In the genomic region with DNA sequence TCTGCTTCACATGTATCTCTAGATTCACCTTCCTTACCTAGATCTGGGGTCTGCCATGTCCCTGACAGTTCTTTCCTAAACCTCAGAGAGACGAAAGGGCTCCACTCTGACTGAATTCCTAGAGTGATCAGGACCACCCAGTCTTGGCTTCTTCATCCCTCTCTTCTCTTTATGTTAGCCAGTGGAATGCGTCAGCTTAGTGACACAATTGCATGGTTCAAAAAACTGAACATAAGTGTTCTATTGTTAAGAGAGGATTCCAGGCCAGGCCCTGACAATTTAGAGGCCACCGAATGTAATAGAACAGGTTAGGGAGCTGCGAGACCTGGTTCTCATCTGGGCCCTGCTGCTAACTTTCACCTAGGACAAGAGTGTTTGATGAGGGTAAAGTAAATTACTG, we compare ENCODE assay signal across 17 cellular contexts. TPM values are rescaled to one million over a fixed set of nuclear protein-coding genes. Genes with fewer than 3 reads are reported as not detected.
DNase-seq lines count a peak whose midpoint lies in the region; ATAC-seq and TF ChIP-seq lines count a peak whose summit lies in the region.
"Had no signal": no experiment of that assay in that cellular context is flagged by ENCODE, and none has a peak within 500 bp of the region (broad histone marks: within the 10 kb centered on the region; RNA-seq: fewer than 3 reads in every experiment).

No MANE protein-coding gene starts in this region.

- H3K27ac Mint-ChIP-seq in neural progenitor cell: peak overlapping the region; percentile 16

- H3K9me3 Mint-ChIP-seq in neural progenitor cell: no peaks in the 10 kb centered on the region
- H3K9me3 Mint-ChIP-seq: HFFc6 had no signal

- peak overlapping the region; percentile 80 for H3K27ac ChIP-seq in SJSA1
- H3K27ac ChIP-seq in cingulate gyrus (ENCODE audit: low read depth, low read length): peak overlapping the region; percentile 23
- peak overlapping the region; percentile 57 for H3K27ac ChIP-seq in neural progenitor cell
- H3K27ac ChIP-seq: A549, C4-2B had no signal

- H3K36me3 ChIP-seq in SJSA1 (peaks cover 13% of the 10 kb centered on the region), neural progenitor cell (no peaks in the 10 kb centered on the region)

- H3K4me3 Mint-ChIP-seq in neural progenitor cell: no peak overlapping the region

- H3F3A ChIP-seq in neural progenitor cell (ENCODE audit: low read depth): peaks cover 41% of the 10 kb centered on the region

- H3K9me3 ChIP-seq in SJSA1 (replicated peaks): no peaks in the 10 kb centered on the region
- H3K9me3 ChIP-seq in neural progenitor cell (ENCODE audit: low read depth): no peaks in the 10 kb centered on the region
- H3K9me3 ChIP-seq: A549 had no signal

- H3K4me1 Mint-ChIP-seq in neural progenitor cell: peaks cover 38% of the 10 kb centered on the region

- peaks cover 13% of the 10 kb centered on the region for H3K27me3 Mint-ChIP-seq in neural progenitor cell (ENCODE audit: insufficient read depth, low read depth)

- H3K4me1 ChIP-seq in SJSA1 (replicated peaks): peaks cover 60% of the 10 kb centered on the region
- peaks cover 34% of the 10 kb centered on the region for H3K4me1 ChIP-seq in neural progenitor cell
- H3K4me1 ChIP-seq: A549 had no signal

- TF ChIP-seq CTCF in neural progenitor cell (IDR thresholded peaks at IDR 0.05): no peak

- H3K4me3 ChIP-seq in SJSA1 (no peak overlapping the region), neural progenitor cell (no peak overlapping the region)
- H3K4me3 ChIP-seq: A549 had no signal

- H3K27me3 ChIP-seq in SJSA1 (replicated peaks): no peaks in the 10 kb centered on the region
- H3K27me3 ChIP-seq in neural progenitor cell: no peaks in the 10 kb centered on the region

- H3K9ac ChIP-seq in neural progenitor cell: no peak overlapping the region

- H4K20me1 ChIP-seq in neural progenitor cell (ENCODE audit: low read depth): peaks cover 5% of the 10 kb centered on the region

- H3K4me2 ChIP-seq in neural progenitor cell: peak overlapping the region; percentile 66
- H3K4me2 ChIP-seq: A549 had no signal

- peaks cover 5% of the 10 kb centered on the region for H3K36me3 Mint-ChIP-seq in neural progenitor cell

- no peak overlapping the region for H2AFZ ChIP-seq in neural progenitor cell (replicated peaks)

- no peak for ATAC-seq in GM21381 (IDR thresholded peaks at IDR 0.05; ENCODE audit: unreplicated experiment)
- ATAC-seq: A549 had no signal

- H3K79me2 ChIP-seq in neural progenitor cell (ENCODE audit: low read depth): no peaks in the 10 kb centered on the region

- peak; percentile 32 for DNase-seq in ELF-1 (ENCODE audit: low read depth, low spot score)
- DNase-seq in SJSA1 (ENCODE audit: low read depth in 1 of 2, low spot score in 2 of 2): peak; percentile 75 to 86
- peak; percentile 86 for DNase-seq in neural progenitor cell (ENCODE audit: low spot score)
- DNase-seq in nucleus accumbens (lab: John Stamatoyannopoulos, UW): no peak
- DNase-seq in NCI-H1092 (lab: John Stamatoyannopoulos, UW): no peak
- no peak for DNase-seq in UCSD-AML1 (lab: John Stamatoyannopoulos, UW; ENCODE audit: unreplicated experiment)
- DNase-seq: GOT3, HFFc6, KG1, NCI-H1105, NCI-H187, NCI-H446, SHP77 had no signal

RNA-seq across cellular contexts. Expression of gene PRELID3A, which starts 10.0 kb away (rescaled TPM):
- 7.7 and 8.7 TPM in 2 replicates for total RNA-seq in SJSA1 (2014; rRNA removed; shearing (Covaris generic))
- total RNA-seq in neural progenitor cell (ENCODE audit: low replicate concordance): 12.0 and 14.2 TPM in 2 replicates

RNA-seq across cellular contexts. Expression of gene AFG3L2, which starts 40.7 kb away (rescaled TPM):
- total RNA-seq in SJSA1 (2014; rRNA removed; shearing (Covaris generic)): 65.9 and 68.5 TPM in 2 replicates
- total RNA-seq in neural progenitor cell (ENCODE audit: low replicate concordance): 38.9 and 51.7 TPM in 2 replicates

Comparison
In these comparisons a context has a peak if more than half of its experiments do, and no peak if none do; other contexts are left out.
1. DNase-seq: peak in ELF-1 (single experiment), SJSA1 (2 of 2) and neural progenitor cell (single experiment); none in nucleus accumbens (0 of 56), NCI-H1092 (single experiment) and UCSD-AML1 (single experiment).
2. H3K27ac ChIP-seq: peak in every context shown above with its lines; median percentile 80 in SJSA1; 57 in neural progenitor cell; 23 in cingulate gyrus.